Comparison of ENCODE assay signal across 14 cellular contexts in the genomic region with DNA sequence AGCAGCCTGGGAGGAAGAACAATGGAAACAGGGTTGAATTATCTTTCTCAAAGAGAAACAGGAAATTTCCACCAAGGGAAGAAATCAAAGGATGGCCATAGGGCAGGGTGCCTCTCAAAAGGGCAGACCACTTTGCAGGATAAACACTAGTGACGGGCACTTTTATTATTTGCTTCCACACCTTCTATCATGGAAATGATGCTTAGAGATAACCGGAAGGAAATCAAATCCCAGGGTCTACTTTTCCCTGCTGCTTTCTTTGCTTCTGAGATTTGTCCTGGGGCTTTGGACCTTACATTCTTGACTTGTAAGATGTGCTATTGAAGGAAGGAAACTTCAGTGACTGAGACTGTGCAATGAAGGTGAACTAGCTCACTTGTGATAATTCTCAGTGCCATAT. TPM values are rescaled to one million over a fixed set of nuclear protein-coding genes. Genes with fewer than 3 reads are reported as not detected.
A peak's percentile ranks its signal among the peaks of the same experiment; 100 is the strongest.
DNase-seq lines count a peak whose midpoint lies in the region; ATAC-seq, FAIRE-seq and TF ChIP-seq lines count a peak whose summit lies in the region.
"Had no signal": no experiment of that assay in that cellular context is flagged by ENCODE, and none has a peak within 500 bp of the region (broad histone marks: within the 10 kb centered on the region; RNA-seq: fewer than 3 reads in every experiment).

No MANE protein-coding gene starts in this region.

- H2AFZ ChIP-seq in endothelial cell of umbilical vein (ENCODE audit: low read depth, low read length), result no peak overlapping the region
- H2AFZ ChIP-seq in neuronal stem cell (ENCODE audit: low read length), result peak overlapping the region; percentile 99

- no peak overlapping the region for H2BK15ac ChIP-seq in neuronal stem cell (ENCODE audit: low read length)

- no peak overlapping the region for H3K9ac ChIP-seq in endothelial cell of umbilical vein (replicated peaks; ENCODE audit: extremely low read depth, insufficient read depth, low read length)
- H3K9ac ChIP-seq in neuronal stem cell (ENCODE audit: low read depth, low read length, poor library complexity), result no peak overlapping the region

- no peak overlapping the region for H3K27ac ChIP-seq in endothelial cell of umbilical vein (ENCODE audit: insufficient read depth, low read depth, low read length)
- no peak overlapping the region for H3K27ac ChIP-seq in neuronal stem cell (replicated peaks; ENCODE audit: low read length)
- H3K27ac ChIP-seq: epithelial cell of prostate had no signal

- H3K36me3 ChIP-seq in BE2C, result no peaks in the 10 kb centered on the region
- H3K36me3 ChIP-seq in endothelial cell of umbilical vein (ENCODE audit: control insufficient read depth in 2 of 2, extremely low read depth in 1 of 2, insufficient read depth in 2 of 2, low read length in 2 of 2), result no peaks in the 10 kb centered on the region
- H3K36me3 ChIP-seq in neuronal stem cell (replicated peaks in 1 of 2; ENCODE audit: control insufficient read depth in 2 of 2, insufficient read depth in 2 of 2, low read length in 2 of 2), result no peaks in the 10 kb centered on the region

- H4K8ac ChIP-seq in neuronal stem cell (ENCODE audit: low read depth, low read length), result no peak overlapping the region

- no peak for ATAC-seq in HG02678 (IDR thresholded peaks at IDR 0.05; ENCODE audit: unreplicated experiment)
- ATAC-seq: naive thymus-derived CD8-positive, alpha-beta T cell had no signal

- WGBS in neuronal stem cell (ENCODE audit: extremely low coverage in 2 of 2, insufficient read length in 2 of 2, insufficient replicate concordance in 1 of 2), 2 donors, result no CpG with 5 or more reads among the region's 2 CpGs

- intact Hi-C loops in endothelial cell of umbilical vein (cut with micrococcal nuclease), result loop anchor here (1.0 to 5.0 kb wide), 3 partner anchors 7 to 40 kb away; no protein-coding TSS in a partner anchor

- H3K4me2 ChIP-seq in endothelial cell of umbilical vein (ENCODE audit: insufficient read depth, low read length), result peak overlapping the region; percentile 77
- H3K4me2 ChIP-seq in neuronal stem cell (ENCODE audit: insufficient read depth, low read length, poor library complexity, severe bottlenecking), result no peak overlapping the region

- no peaks in the 10 kb centered on the region for H3K79me2 ChIP-seq in endothelial cell of umbilical vein (ENCODE audit: control insufficient read depth, insufficient read depth, low read length)

- H3K18ac ChIP-seq in neuronal stem cell (ENCODE audit: low read length), result no peak overlapping the region

- no peak overlapping the region for H3K23ac ChIP-seq in neuronal stem cell (ENCODE audit: low read depth, low read length, poor library complexity)

- H3K27me3 ChIP-seq in BE2C, result no peaks in the 10 kb centered on the region
- peaks cover 6 to 21% of the 10 kb centered on the region in 2 experiments for H3K27me3 ChIP-seq in endothelial cell of umbilical vein (ENCODE audit: control insufficient read depth in 2 of 2, insufficient read depth in 2 of 2, low read length in 2 of 2)
- H3K27me3 ChIP-seq in neuronal stem cell (ENCODE audit: control insufficient read depth in 3 of 3, insufficient read depth in 3 of 3, low read depth in 1 of 3, low read length in 3 of 3), result peaks cover 0 to 3% (median 0%) of the 10 kb centered on the region in 3 experiments

- H3K14ac ChIP-seq in neuronal stem cell (ENCODE audit: low read length), result no peak overlapping the region

- TF ChIP-seq CTCF in BE2C (IDR thresholded peaks at IDR 0.05; ENCODE audit: low read depth, low read length), result no peak
- TF ChIP-seq CTCF in endothelial cell of umbilical vein (IDR thresholded peaks at IDR 0.05; ENCODE audit: extremely low read depth in 1 of 2, insufficient read depth in 1 of 2, low read depth in 1 of 2, low read length in 2 of 2), result no peak

- H3K4me1 ChIP-seq in BE2C, result no peaks in the 10 kb centered on the region
- H3K4me1 ChIP-seq in endothelial cell of umbilical vein (ENCODE audit: control insufficient read depth, extremely low read depth, insufficient read depth, low read length), result peaks cover 10% of the 10 kb centered on the region
- peaks cover 2 to 8% of the 10 kb centered on the region in 2 donors for H3K4me1 ChIP-seq in neuronal stem cell (ENCODE audit: control insufficient read depth in 2 of 2, insufficient read depth in 1 of 2, low read depth in 1 of 2, low read length in 2 of 2)

- H2BK5ac ChIP-seq in neuronal stem cell (ENCODE audit: low read length), result no peak overlapping the region

- no peak for TF ChIP-seq POLR2A in endothelial cell of umbilical vein (IDR thresholded peaks at IDR 0.05; ENCODE audit: low read depth, low read length)

- no peaks in the 10 kb centered on the region for H4K20me1 ChIP-seq in endothelial cell of umbilical vein (replicated peaks; ENCODE audit: control insufficient read depth, extremely low read depth, insufficient read depth, low read length)

- no peaks in the 10 kb centered on the region for H3K9me1 ChIP-seq in endothelial cell of umbilical vein (replicated peaks; ENCODE audit: control insufficient read depth, extremely low read depth, insufficient read depth, low read length)

- CTCF ChIA-PET in endothelial cell of umbilical vein (lab: Charles Lee) (interaction anchor here (0.7 to 4.4 kb wide), 10 partner anchors 8 to 197 kb away, joined by 3 to 33 read pairs (median 6); no protein-coding TSS in a partner anchor), HEK293T (lab: Yijun Ruan, JAX) (no interaction called here)

- no peak for FAIRE-seq in endothelial cell of umbilical vein (lab: Jason Lieb, UNC)

- POLR2A ChIA-PET in endothelial cell of umbilical vein (lab: Charles Lee) (no interaction called here), HEK293T (lab: Yijun Ruan, JAX) (interaction anchor here (1.1 kb wide), 1 partner anchor 191 kb away, joined by 3 read pairs; no protein-coding TSS in a partner anchor)

- H2AK5ac ChIP-seq in neuronal stem cell (ENCODE audit: low read depth, low read length), result no peak overlapping the region

- no peaks in the 10 kb centered on the region for H3K9me3 ChIP-seq in BE2C
- H3K9me3 ChIP-seq in endothelial cell of umbilical vein (replicated peaks; ENCODE audit: control insufficient read depth, insufficient read depth, low read length), result no peaks in the 10 kb centered on the region
- no peaks in the 10 kb centered on the region for H3K9me3 ChIP-seq in neuronal stem cell (replicated peaks in 1 of 2; ENCODE audit: control insufficient read depth in 2 of 2, insufficient read depth in 1 of 2, low read depth in 1 of 2, low read length in 2 of 2)

- no peaks in the 10 kb centered on the region for H3K79me1 ChIP-seq in neuronal stem cell (ENCODE audit: low read depth, low read length)

- no peak overlapping the region for H2BK12ac ChIP-seq in neuronal stem cell (ENCODE audit: low read length)

- DNase-seq in BE2C (no peak), NCI-H69 (lab: John Stamatoyannopoulos, UW) (peak; percentile 55), endothelial cell of umbilical vein (ENCODE audit: low read depth, low spot score) (no peak), neuronal stem cell (ENCODE audit: low spot score) (no peak), NCI-H2196 treated with DMSO at 0.1 percent for 48 hours (lab: John Stamatoyannopoulos, UW; ENCODE audit: unreplicated experiment) (no peak), HEK293T (ENCODE audit: extremely low spot score) (no peak), DMS 273 (lab: John Stamatoyannopoulos, UW; ENCODE audit: unreplicated experiment) (no peak)
- DNase-seq: activated CD4-positive, alpha-beta T cell treated with anti-CD3 and anti-CD28 coated beads for 48 hours; activated T-cell treated with anti-CD3 and anti-CD28 coated beads for 4 hours; naive thymus-derived CD8-positive, alpha-beta T cell; NCI-H1105; NCI-H524 treated with DMSO at 0.1 percent for 48 hours had no signal

- H4K91ac ChIP-seq in neuronal stem cell (ENCODE audit: low read depth, low read length, poor library complexity), result no peak overlapping the region

- H2BK120ac ChIP-seq in neuronal stem cell (ENCODE audit: low read depth, low read length), result no peak overlapping the region

- no TSS peak for BruUV-seq in endothelial cell of umbilical vein (replicated peaks; lab: Mats Ljungman, UMichigan)

- H3K4ac ChIP-seq in neuronal stem cell (ENCODE audit: low read length), result no peak overlapping the region

- H3K4me3 ChIP-seq in BE2C (ENCODE audit: low read depth, low read length) (peak overlapping the region; percentile 80), endothelial cell of umbilical vein (replicated peaks in 1 of 3; ENCODE audit: insufficient read depth in 1 of 3, low read depth in 1 of 3, low read length in 3 of 3) (no peak overlapping the region), neuronal stem cell (ENCODE audit: low read length in 2 of 2) (peak overlapping the region in 1 of 2 donors; percentile 57)

- dilution Hi-C loops in endothelial cell of umbilical vein (cut with MboI; ENCODE audit: extremely low pct_ligation_motif_present, low sequenced_read_pairs), result no loop called here

TF ChIP-seq in endothelial cell of umbilical vein, 7 proteins besides CTCF, POLR2A, EP300 and RAD21 (continues in another document):
- no peak for TF ChIP-seq MYC (IDR thresholded peaks at IDR 0.05; ENCODE audit: low read depth, low read length)
- TF ChIP-seq EZH2 (IDR thresholded peaks at IDR 0.05; ENCODE audit: borderline replicate concordance, low read depth, low read length, severe bottlenecking), result no peak
- TF ChIP-seq, protein P1, sequence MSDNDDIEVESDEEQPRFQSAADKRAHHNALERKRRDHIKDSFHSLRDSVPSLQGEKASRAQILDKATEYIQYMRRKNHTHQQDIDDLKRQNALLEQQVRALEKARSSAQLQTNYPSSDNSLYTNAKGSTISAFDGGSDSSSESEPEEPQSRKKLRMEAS (IDR thresholded peaks at IDR 0.05; ENCODE audit: insufficient read depth, insufficient read length), result no peak

RNA-seq across cellular contexts. Expression of a gene that starts 1.1 kb away (rescaled TPM):
- 2.2 TPM for polyA plus RNA-seq in BE2C (2012; ENCODE audit: insufficient read depth, insufficient read length, low read depth)
- 1.6 and 1.8 TPM in 2 replicates for total RNA-seq in endothelial cell of umbilical vein
- polyA plus RNA-seq in endothelial cell of umbilical vein, result 0.62 and 0.88 TPM in 2 replicates
- 0.30 and 0.34 TPM in 2 replicates for polyA plus RNA-seq in endothelial cell of umbilical vein (2011; cell fraction: cytosol; rRNA removed)
- 1.9 and 2.2 TPM in 2 replicates for polyA plus RNA-seq in endothelial cell of umbilical vein (2011; cell fraction: nucleus; rRNA removed)
- 0.15 and 0.70 TPM in 2 replicates for polyA plus RNA-seq in endothelial cell of umbilical vein (2012)
- polyA minus RNA-seq in endothelial cell of umbilical vein, result 5.7 and 7.9 TPM in 2 replicates
- not detected for polyA minus RNA-seq in endothelial cell of umbilical vein (2011; cell fraction: cytosol; rRNA and poly(A)+ RNA removed)
- 6.9 and 11.7 TPM in 2 replicates for polyA minus RNA-seq in endothelial cell of umbilical vein (2011; cell fraction: nucleus; rRNA and poly(A)+ RNA removed)
- polyA plus RNA-seq in neuronal stem cell (2013, experiment 1 of 2), result 0.17 TPM
- polyA plus RNA-seq in neuronal stem cell (2013, experiment 2 of 2), result 0.21 TPM
- total RNA-seq: naive thymus-derived CD8-positive, alpha-beta T cell had no signal
